8 cellular contexts compared by ENCODE assay signal in genomic region chr18:24734058-24734457, GRCh38.
DNase-seq lines count a peak whose midpoint lies in the region; ATAC-seq and TF ChIP-seq lines count a peak whose summit lies in the region.

No MANE protein-coding gene starts in this region.

- H3K4me1 ChIP-seq in stomach, result no peaks in the 10 kb centered on the region

- TF ChIP-seq POLR2A in stomach (IDR thresholded peaks at IDR 0.05), result no peak

- no peaks in the 10 kb centered on the region for H3K9me3 ChIP-seq in stomach

- no peaks in the 10 kb centered on the region for H3K4me1 Mint-ChIP-seq in activated CD4-positive, alpha-beta T cell treated with anti-CD3 and anti-CD28 coated beads, Interleukin-2, amount 10 ng/mL, durations not matched to agents 24 days and 14 days
- H3K4me1 Mint-ChIP-seq in endothelial cell (ENCODE audit: unreplicated experiment), result no peaks in the 10 kb centered on the region

- H3K27ac ChIP-seq in stomach, result no peak overlapping the region

- TF ChIP-seq CTCF in endothelial cell (IDR thresholded peaks at IDR 0.05; ENCODE audit: unreplicated experiment) (no peak), retinal pigment epithelial cell (conservative IDR thresholded peaks at IDR 0.05; ENCODE audit: low read depth, low read length) (peak; percentile 29), stomach (IDR thresholded peaks at IDR 0.05) (no peak)

- no peaks in the 10 kb centered on the region for H3K36me3 ChIP-seq in stomach

- no peak for TF ChIP-seq EP300 in stomach (IDR thresholded peaks at IDR 0.05)

- no peak for ATAC-seq in HG03354 (IDR thresholded peaks at IDR 0.05; ENCODE audit: poor library complexity, severe bottlenecking, unreplicated experiment)

- peaks cover 0 to 11% (median 0%) of the 10 kb centered on the region in 3 donors for H3K27me3 ChIP-seq in stomach

- no peaks in the 10 kb centered on the region for H3K27me3 Mint-ChIP-seq in activated CD4-positive, alpha-beta T cell treated with anti-CD3 and anti-CD28 coated beads, Interleukin-2, amount 10 ng/mL, durations not matched to agents 24 days and 14 days
- H3K27me3 Mint-ChIP-seq in endothelial cell (ENCODE audit: unreplicated experiment), result no peaks in the 10 kb centered on the region

- no peak overlapping the region for H3K4me3 Mint-ChIP-seq in activated CD4-positive, alpha-beta T cell treated with anti-CD3 and anti-CD28 coated beads, Interleukin-2, amount 10 ng/mL, durations not matched to agents 24 days and 14 days
- no peak overlapping the region for H3K4me3 Mint-ChIP-seq in endothelial cell (ENCODE audit: unreplicated experiment)

- WGBS in stomach, 5 donors, result 62 to 73% (median 67%) methylated on average over 11 of the region's 11 CpGs

- H3K36me3 Mint-ChIP-seq in activated CD4-positive, alpha-beta T cell treated with anti-CD3 and anti-CD28 coated beads, Interleukin-2, amount 10 ng/mL, durations not matched to agents 24 days and 14 days (ENCODE audit: low read depth), result no peaks in the 10 kb centered on the region
- H3K36me3 Mint-ChIP-seq in endothelial cell (ENCODE audit: low read depth, unreplicated experiment), result no peaks in the 10 kb centered on the region

- DNase-seq in activated CD4-positive, alpha-beta T cell treated with anti-CD3 and anti-CD28 coated beads, Interleukin-2, amount 10 ng/mL, durations not matched to agents 24 days and 14 days, result peak; percentile 54
- no peak for DNase-seq in activated CD4-positive, alpha-beta T cell treated with anti-CD3 and anti-CD28 coated beads, Interleukin-2, amount 50 U/mL, for 1 hour
- DNase-seq in NCI-H524 (lab: John Stamatoyannopoulos, UW) (peak; percentile 42 to 68), endothelial cell (ENCODE audit: low spot score) (peak; percentile 31), retinal pigment epithelial cell (ENCODE audit: low read depth) (no peak), stomach (no peak), epidermal melanocyte (ENCODE audit: insufficient read length, low spot score) (no peak)

- H3K9me3 Mint-ChIP-seq in activated CD4-positive, alpha-beta T cell treated with anti-CD3 and anti-CD28 coated beads, Interleukin-2, amount 10 ng/mL, durations not matched to agents 24 days and 14 days, result no peaks in the 10 kb centered on the region
- H3K9me3 Mint-ChIP-seq in endothelial cell (ENCODE audit: unreplicated experiment), result no peaks in the 10 kb centered on the region

- intact Hi-C loops in activated CD4-positive, alpha-beta T cell treated with anti-CD3 and anti-CD28 coated beads, Interleukin-2, amount 10 ng/mL, durations not matched to agents 24 days and 14 days (cut with micrococcal nuclease), result no loop called here
- intact Hi-C loops in stomach (cut with DNase I; ENCODE audit: low total_unique reads), result no loop called here

- no peak overlapping the region for H3K27ac Mint-ChIP-seq in activated CD4-positive, alpha-beta T cell treated with anti-CD3 and anti-CD28 coated beads, Interleukin-2, amount 10 ng/mL, durations not matched to agents 24 days and 14 days
- H3K27ac Mint-ChIP-seq in endothelial cell (ENCODE audit: unreplicated experiment), result no peak overlapping the region

- no peak overlapping the region for H3K4me3 ChIP-seq in retinal pigment epithelial cell (ENCODE audit: low read length)
- no peak overlapping the region for H3K4me3 ChIP-seq in stomach

Comparison
In these comparisons a context has a peak if more than half of its experiments do, and no peak if none do; other contexts are left out.
1. DNase-seq: peak in activated CD4-positive, alpha-beta T cell treated with anti-CD3 and anti-CD28 coated beads, Interleukin-2, amount 10 ng/mL, durations not matched to agents 24 days and 14 days (single experiment), NCI-H524 (2 of 2) and endothelial cell (single experiment); none in activated CD4-positive, alpha-beta T cell treated with anti-CD3 and anti-CD28 coated beads, Interleukin-2, amount 50 U/mL, for 1 hour (single experiment), retinal pigment epithelial cell (single experiment), stomach (single experiment) and epidermal melanocyte (single experiment).